In genomic region chr7:33040803-33041516, GRCh38 we compare ENCODE assay signal across 8 cellular contexts. TPM values are rescaled to one million over a fixed set of nuclear protein-coding genes. Genes with fewer than 3 reads are reported as not detected.
A peak's percentile ranks its signal among the peaks of the same experiment; 100 is the strongest.
DNase-seq lines count a peak whose midpoint lies in the region; ATAC-seq and TF ChIP-seq lines count a peak whose summit lies in the region.

No MANE protein-coding gene starts in this region.

- H3K9me3 ChIP-seq in CD4-positive, alpha-beta memory T cell (ENCODE audit: control insufficient read depth in 1 of 2, low read length in 2 of 2): no peaks in the 10 kb centered on the region

- ATAC-seq in GM19467 (IDR thresholded peaks at IDR 0.05; ENCODE audit: unreplicated experiment): peak; percentile 89
- ATAC-seq in HG03571 (IDR thresholded peaks at IDR 0.05; ENCODE audit: unreplicated experiment): peak; percentile 91

- no peaks in the 10 kb centered on the region for H3K27me3 Mint-ChIP-seq in CD4-positive, alpha-beta memory T cell

- peaks cover 72% of the 10 kb centered on the region for H3K4me1 ChIP-seq in CD4-positive, alpha-beta memory T cell (ENCODE audit: insufficient read depth, low read length)

- DNase-seq in CD4-positive, alpha-beta memory T cell: peak; percentile 70 to 90 (median 81)
- peak; percentile 66 for DNase-seq in activated CD4-positive, alpha-beta T cell treated with anti-CD3 and anti-CD28 coated beads for 48 hours
- DNase-seq in erythroblast (lab: John Stamatoyannopoulos, UW) (peak; percentile 83 to 87), putamen (ENCODE audit: low spot score) (peak; percentile 49), DMS153 (lab: John Stamatoyannopoulos, UW) (no peak), NCI-H146 treated with DMSO at 0.1 percent for 48 hours (lab: John Stamatoyannopoulos, UW; ENCODE audit: unreplicated experiment) (no peak)

- POLR2A ChIA-PET in CD4-positive, alpha-beta memory T cell (lab: Charles Lee; ENCODE audit: partially characterized antibody): interaction anchor here (0.8 to 4.9 kb wide), 8 partner anchors 9 to 150 kb away, joined by 3 to 70 read pairs (median 8); partner anchors contain the start of genes KBTBD2, NT5C3A and RP9

- H3K27ac Mint-ChIP-seq in CD4-positive, alpha-beta memory T cell: peak overlapping the region; percentile 88 to 97 (median 94)

- H3K27me3 ChIP-seq in CD4-positive, alpha-beta memory T cell (ENCODE audit: insufficient read depth, low read length): no peaks in the 10 kb centered on the region

- intact Hi-C loops in CD4-positive, alpha-beta memory T cell (cut with micrococcal nuclease): loop anchor here (1.0 to 5.0 kb wide), 4 partner anchors 22 to 549 kb away; partner anchors contain the start of genes BBS9, LSM5 and RP9

- peak; percentile 72 for TF ChIP-seq POLR2A in erythroblast (IDR thresholded peaks at IDR 0.05; ENCODE audit: low read length)

- peak overlapping the region; percentile 75 to 92 (median 84) for H3K4me3 Mint-ChIP-seq in CD4-positive, alpha-beta memory T cell

- peak overlapping the region; percentile 6 to 52 for H3K4me3 ChIP-seq in CD4-positive, alpha-beta memory T cell (ENCODE audit: low read length in 2 of 2)

- CTCF ChIA-PET in CD4-positive, alpha-beta memory T cell (lab: Charles Lee; ENCODE audit: partially characterized antibody): interaction anchor here (0.6 to 3.2 kb wide), 11 partner anchors 8 to 195 kb away, joined by 3 to 29 read pairs (median 6); partner anchors contain the start of genes FKBP9, NT5C3A and RP9

- H3K27ac ChIP-seq in CD4-positive, alpha-beta memory T cell (ENCODE audit: low read depth, low read length): peak overlapping the region; percentile 64

- H3K36me3 Mint-ChIP-seq in CD4-positive, alpha-beta memory T cell: peaks cover 0 to 2% of the 10 kb centered on the region in 2 donors

- H3K36me3 ChIP-seq in CD4-positive, alpha-beta memory T cell (ENCODE audit: insufficient read depth, low read length): no peaks in the 10 kb centered on the region

- no peaks in the 10 kb centered on the region for H3K9me3 Mint-ChIP-seq in CD4-positive, alpha-beta memory T cell

- peaks cover 34 to 71% (median 53%) of the 10 kb centered on the region in 4 donors for H3K4me1 Mint-ChIP-seq in CD4-positive, alpha-beta memory T cell

RNA-seq across cellular contexts. Expression of gene NT5C3A, which starts 21.6 kb away (rescaled TPM):
- 10 to 100 TPM; 44.2 to 44.3 TPM for total RNA-seq in CD4-positive, alpha-beta memory T cell
- 10 to 100 TPM; 53.4 to 93.9 TPM for polyA plus RNA-seq in CD4-positive, alpha-beta memory T cell

Comparison
In these comparisons a context has a peak if more than half of its experiments do, and no peak if none do; other contexts are left out.
1. DNase-seq: peak in CD4-positive, alpha-beta memory T cell (5 of 5), activated CD4-positive, alpha-beta T cell treated with anti-CD3 and anti-CD28 coated beads for 48 hours (single experiment), erythroblast (2 of 2) and putamen (single experiment); none in DMS153 (single experiment) and NCI-H146 treated with DMSO at 0.1 percent for 48 hours (single experiment).